ENCODE assay signal across 17 cellular contexts in the genomic region with DNA sequence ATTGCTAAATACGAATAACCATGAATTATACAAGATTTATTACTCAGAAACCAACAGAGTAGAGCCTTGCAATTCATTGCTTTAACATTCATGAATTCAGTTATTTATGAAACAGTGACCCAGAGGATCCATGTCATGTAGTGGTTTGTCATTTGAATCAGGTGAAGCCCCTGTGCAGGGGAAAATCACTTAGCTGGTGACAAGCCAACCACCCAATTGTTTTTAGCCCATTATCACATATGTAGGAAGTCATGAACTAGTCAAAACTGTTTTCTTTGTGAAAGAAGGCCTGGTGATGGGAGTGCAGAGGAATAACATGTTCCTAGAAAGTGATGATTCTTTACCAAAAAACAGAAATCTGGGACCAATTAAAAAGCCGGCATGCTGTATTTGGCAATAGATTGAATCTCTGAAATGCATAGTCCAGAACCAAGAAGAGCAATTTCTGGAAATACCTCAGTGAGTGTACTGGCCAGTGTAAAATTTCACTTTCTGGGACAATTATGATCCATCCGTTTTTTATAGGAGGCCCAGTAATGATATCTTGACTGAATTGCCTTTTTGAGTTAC.
DNase-seq lines count a peak whose midpoint lies in the region; ATAC-seq and TF ChIP-seq lines count a peak whose summit lies in the region.
"Had no signal": no experiment of that assay in that cellular context is flagged by ENCODE, and none has a peak within 500 bp of the region (broad histone marks: within the 10 kb centered on the region; RNA-seq: fewer than 3 reads in every experiment).

No MANE protein-coding gene starts in this region.

- H3K27ac Mint-ChIP-seq in naive thymus-derived CD8-positive, alpha-beta T cell: no peak overlapping the region
- H3K27ac Mint-ChIP-seq in CD8-positive, alpha-beta memory T cell: peak overlapping the region in 1 of 8 donors; percentile 61

- H3K27me3 Mint-ChIP-seq in naive thymus-derived CD8-positive, alpha-beta T cell: no peaks in the 10 kb centered on the region
- no peaks in the 10 kb centered on the region for H3K27me3 Mint-ChIP-seq in CD8-positive, alpha-beta memory T cell

- H3K9me3 ChIP-seq in adipocyte (ENCODE audit: control insufficient read depth, low read length): no peaks in the 10 kb centered on the region
- no peaks in the 10 kb centered on the region for H3K9me3 ChIP-seq in CD8-positive, alpha-beta memory T cell (ENCODE audit: low read length)
- H3K9me3 ChIP-seq: HAP-1 had no signal

- CTCF ChIA-PET in CD8-positive, alpha-beta memory T cell (lab: Charles Lee): no interaction called here

- POLR2A ChIA-PET in naive thymus-derived CD8-positive, alpha-beta T cell (lab: Charles Lee): no interaction called here
- POLR2A ChIA-PET in CD8-positive, alpha-beta memory T cell (lab: Charles Lee): no interaction called here

- H3K4me1 ChIP-seq in adipocyte (ENCODE audit: control insufficient read depth, insufficient read depth, low read length): peaks cover 17% of the 10 kb centered on the region
- H3K4me1 ChIP-seq in CD8-positive, alpha-beta memory T cell (ENCODE audit: insufficient read depth, low read length): no peaks in the 10 kb centered on the region

- no peak overlapping the region for H3K9ac ChIP-seq in adipocyte (ENCODE audit: low read length)

- H3K27ac ChIP-seq in CD8-positive, alpha-beta memory T cell (ENCODE audit: low read depth, low read length): no peak overlapping the region
- H3K27ac ChIP-seq: SK-N-MC had no signal

- no peak for TF ChIP-seq CTCF in AG10803 (conservative IDR thresholded peaks at IDR 0.05; ENCODE audit: low read length)
- TF ChIP-seq CTCF in fibroblast of villous mesenchyme (IDR thresholded peaks at IDR 0.05; ENCODE audit: insufficient read depth, low read depth, low read length): no peak

- H3K4me3 Mint-ChIP-seq in naive thymus-derived CD8-positive, alpha-beta T cell: no peak overlapping the region
- H3K4me3 Mint-ChIP-seq in CD8-positive, alpha-beta memory T cell: no peak overlapping the region

- H3K27me3 ChIP-seq in adipocyte (replicated peaks; ENCODE audit: control insufficient read depth, insufficient read depth, low read length): no peaks in the 10 kb centered on the region
- H3K27me3 ChIP-seq in CD8-positive, alpha-beta memory T cell (ENCODE audit: insufficient read depth, low read length, poor library complexity, severe bottlenecking): no peaks in the 10 kb centered on the region

- H3K4me3 ChIP-seq in AG10803 (ENCODE audit: low read length) (no peak overlapping the region), adipocyte (ENCODE audit: low read length) (no peak overlapping the region), fibroblast of villous mesenchyme (ENCODE audit: low read depth, low read length) (no peak overlapping the region)
- no peak overlapping the region for H3K4me3 ChIP-seq in CD8-positive, alpha-beta memory T cell (ENCODE audit: low read length)
- H3K4me3 ChIP-seq: HAP-1, SK-N-MC had no signal

- peaks cover 15% of the 10 kb centered on the region for H3K36me3 ChIP-seq in adipocyte (ENCODE audit: control insufficient read depth, insufficient read depth, low read length, severe bottlenecking)
- H3K36me3 ChIP-seq in CD8-positive, alpha-beta memory T cell (ENCODE audit: insufficient read depth, low read length): no peaks in the 10 kb centered on the region
- H3K36me3 ChIP-seq: HAP-1 had no signal

- H3K4me1 Mint-ChIP-seq in naive thymus-derived CD8-positive, alpha-beta T cell: no peaks in the 10 kb centered on the region
- no peaks in the 10 kb centered on the region for H3K4me1 Mint-ChIP-seq in CD8-positive, alpha-beta memory T cell

- H3K9me3 Mint-ChIP-seq in naive thymus-derived CD8-positive, alpha-beta T cell: no peaks in the 10 kb centered on the region
- no peaks in the 10 kb centered on the region for H3K9me3 Mint-ChIP-seq in CD8-positive, alpha-beta memory T cell

- DNase-seq in AG10803 (ENCODE audit: low read depth): peak; percentile 79
- peak; percentile 88 for DNase-seq in adipocyte (ENCODE audit: low read depth)
- peak; percentile 31 for DNase-seq in fibroblast of villous mesenchyme (ENCODE audit: low read depth)
- no peak for DNase-seq in naive thymus-derived CD8-positive, alpha-beta T cell
- no peak for DNase-seq in SHP77 (lab: John Stamatoyannopoulos, UW)
- no peak for DNase-seq in CD8-positive, alpha-beta memory T cell
- DNase-seq: 8988T; C1 segment of cervical spinal cord; DMS79 treated with DMSO at 0.1 percent for 48 hours; NCI-H1105 treated with DMSO at 0.1 percent for 48 hours; NCI-H1694 treated with DMSO at 0.1 percent for 48 hours; NK-92 treated with Interleukin-12 subunit alpha and Interleukin-12 subunit beta, amount 100 ng/mL, for 24 hours had no signal

- H3K36me3 Mint-ChIP-seq in naive thymus-derived CD8-positive, alpha-beta T cell: no peaks in the 10 kb centered on the region
- peaks cover 0 to 4% (median 0%) of the 10 kb centered on the region in 3 donors for H3K36me3 Mint-ChIP-seq in CD8-positive, alpha-beta memory T cell

- ATAC-seq in GM19463 (IDR thresholded peaks at IDR 0.05; ENCODE audit: unreplicated experiment): peak; percentile 48
- ATAC-seq in naive thymus-derived CD8-positive, alpha-beta T cell: no peak
- ATAC-seq in HG02973 (IDR thresholded peaks at IDR 0.05; ENCODE audit: unreplicated experiment): no peak
- ATAC-seq: Right ventricle myocardium inferior had no signal

Comparison
In these comparisons a context has a peak if more than half of its experiments do, and no peak if none do; other contexts are left out.
1. DNase-seq: peak in AG10803 (single experiment), adipocyte (single experiment) and fibroblast of villous mesenchyme (single experiment); none in naive thymus-derived CD8-positive, alpha-beta T cell (0 of 10), SHP77 (0 of 2) and CD8-positive, alpha-beta memory T cell (0 of 5).